In genomic region chr3:42497009-42497731, GRCh38 we compare ENCODE assay signal across 11 cellular contexts. TPM values are rescaled to one million over a fixed set of nuclear protein-coding genes. Genes with fewer than 3 reads are reported as not detected.
DNase-seq lines count a peak whose midpoint lies in the region; ATAC-seq and TF ChIP-seq lines count a peak whose summit lies in the region.
"Had no signal": no experiment of that assay in that cellular context is flagged by ENCODE, and none has a peak within 500 bp of the region (broad histone marks: within the 10 kb centered on the region; RNA-seq: fewer than 3 reads in every experiment).

No MANE protein-coding gene starts in this region.

- TF ChIP-seq CTCF in AG04449 (IDR thresholded peaks at IDR 0.05; ENCODE audit: insufficient read depth, low read length, missing control alignments) (no peak), HEK293 (tag by site-specific recombination; IDR thresholded peaks at IDR 0.05) (no peak), astrocyte of the cerebellum (IDR thresholded peaks at IDR 0.05; ENCODE audit: low read depth, low read length, missing control alignments) (no peak)

- ATAC-seq in left colon (peak; percentile 47), HG03442 (IDR thresholded peaks at IDR 0.05; ENCODE audit: unreplicated experiment) (no peak), GM19351 (IDR thresholded peaks at IDR 0.05; ENCODE audit: unreplicated experiment) (no peak)
- ATAC-seq in activated CD4-positive, alpha-beta T cell treated with anti-CD3 and anti-CD28 coated beads for 36 hours: no peak
- ATAC-seq: activated T-cell treated with anti-CD3 and anti-CD28 coated beads, Interleukin-2, amount 50 U/mL, for 4 hours; psoas muscle had no signal

- H3K9me3 ChIP-seq in HEK293 (ENCODE audit: control insufficient read depth, insufficient read depth, low read depth, low read length): no peaks in the 10 kb centered on the region
- no peaks in the 10 kb centered on the region for H3K9me3 ChIP-seq in effector memory CD4-positive, alpha-beta T cell (ENCODE audit: control insufficient read depth, low read length)
- H3K9me3 ChIP-seq: psoas muscle had no signal

- DNase-seq in AG04449 (ENCODE audit: low read depth, low spot score) (peak; percentile 26), astrocyte of the cerebellum (ENCODE audit: low read depth) (peak; percentile 79), left colon (peak in 1 of 2 donors; percentile 17)
- DNase-seq in activated CD4-positive, alpha-beta T cell treated with anti-CD3 and anti-CD28 coated beads for 36 hours: no peak
- no peak for DNase-seq in effector memory CD4-positive, alpha-beta T cell
- DNase-seq: activated T-cell treated with anti-CD3 and anti-CD28 coated beads, Interleukin-2, amount 50 U/mL, for 4 hours; psoas muscle had no signal

- no peaks in the 10 kb centered on the region for H3K27me3 ChIP-seq in effector memory CD4-positive, alpha-beta T cell (replicated peaks; ENCODE audit: control insufficient read depth, insufficient read depth, low read length, poor library complexity, severe bottlenecking)

- no peak overlapping the region for H3K4me3 Mint-ChIP-seq in activated CD4-positive, alpha-beta T cell treated with anti-CD3 and anti-CD28 coated beads for 36 hours
- H3K4me3 Mint-ChIP-seq: activated T-cell treated with anti-CD3 and anti-CD28 coated beads, Interleukin-2, amount 50 U/mL, for 4 hours had no signal

- no peaks in the 10 kb centered on the region for H3K9me3 Mint-ChIP-seq in activated CD4-positive, alpha-beta T cell treated with anti-CD3 and anti-CD28 coated beads for 36 hours (ENCODE audit: low read depth)
- H3K9me3 Mint-ChIP-seq: activated T-cell treated with anti-CD3 and anti-CD28 coated beads, Interleukin-2, amount 50 U/mL, for 4 hours had no signal

- H3K4me1 Mint-ChIP-seq in activated CD4-positive, alpha-beta T cell treated with anti-CD3 and anti-CD28 coated beads for 36 hours: peaks cover 14% of the 10 kb centered on the region

- H3K27ac ChIP-seq in HEK293 (ENCODE audit: extremely low read depth, low read depth, low read length): no peak overlapping the region
- no peak overlapping the region for H3K27ac ChIP-seq in effector memory CD4-positive, alpha-beta T cell (ENCODE audit: insufficient read depth, low read length, poor library complexity, severe bottlenecking)
- H3K27ac ChIP-seq: psoas muscle had no signal

- no peaks in the 10 kb centered on the region for H3K36me3 ChIP-seq in HEK293 (ENCODE audit: control insufficient read depth in 2 of 2, insufficient read depth in 1 of 2, low read length in 2 of 2)
- no peaks in the 10 kb centered on the region for H3K36me3 ChIP-seq in effector memory CD4-positive, alpha-beta T cell (ENCODE audit: control insufficient read depth, insufficient read depth, low read length)

- peaks cover 16% of the 10 kb centered on the region for H3K27me3 Mint-ChIP-seq in activated CD4-positive, alpha-beta T cell treated with anti-CD3 and anti-CD28 coated beads for 36 hours

- no peaks in the 10 kb centered on the region for H3K36me3 Mint-ChIP-seq in activated CD4-positive, alpha-beta T cell treated with anti-CD3 and anti-CD28 coated beads for 36 hours (ENCODE audit: low read depth)

- intact Hi-C loops in left colon (cut with DNase I, micrococcal nuclease): no loop called here
- intact Hi-C loops in activated CD4-positive, alpha-beta T cell treated with anti-CD3 and anti-CD28 coated beads for 36 hours (cut with DNase I, micrococcal nuclease): no loop called here

- in situ Hi-C loops in astrocyte of the cerebellum (cut with HindIII; ENCODE audit: low sequenced_read_pairs): no loop called here

- no peaks in the 10 kb centered on the region for H3K4me1 ChIP-seq in HEK293 (ENCODE audit: control insufficient read depth, insufficient read depth, low read length)
- peaks cover 10% of the 10 kb centered on the region for H3K4me1 ChIP-seq in effector memory CD4-positive, alpha-beta T cell (ENCODE audit: control insufficient read depth, insufficient read depth, low read length, poor library complexity, severe bottlenecking)

- H3K4me3 ChIP-seq in AG04449 (ENCODE audit: low read depth, low read length): no peak overlapping the region
- H3K4me3 ChIP-seq in HEK293 (ENCODE audit: low read depth, low read length): no peak overlapping the region
- H3K4me3 ChIP-seq in astrocyte of the cerebellum (ENCODE audit: low read depth, low read length): no peak overlapping the region
- H3K4me3 ChIP-seq in effector memory CD4-positive, alpha-beta T cell (ENCODE audit: insufficient read depth, low read depth, low read length, poor library complexity, severe bottlenecking): no peak overlapping the region
- H3K4me3 ChIP-seq: psoas muscle had no signal

- CTCF ChIA-PET in AG04449 (lab: Yijun Ruan, JAX): no interaction called here
- CTCF ChIA-PET in HEK293 (lab: Yijun Ruan, JAX): no interaction called here
- CTCF ChIA-PET in activated CD4-positive, alpha-beta T cell treated with anti-CD3 and anti-CD28 coated beads for 36 hours (lab: Charles Lee): no interaction called here

- POLR2A ChIA-PET in AG04449 (lab: Yijun Ruan, JAX): no interaction called here
- POLR2A ChIA-PET in HEK293 (lab: Yijun Ruan, JAX): no interaction called here
- POLR2A ChIA-PET in activated CD4-positive, alpha-beta T cell treated with anti-CD3 and anti-CD28 coated beads for 36 hours (lab: Charles Lee): no interaction called here

- H3K27ac Mint-ChIP-seq in activated CD4-positive, alpha-beta T cell treated with anti-CD3 and anti-CD28 coated beads for 36 hours: no peak overlapping the region

TF ChIP-seq in HEK293, 187 proteins besides CTCF, POLR2A, EP300 and RAD21 (continues in another document):
- TF ChIP-seq TRIM28 (IDR thresholded peaks at IDR 0.05; ENCODE audit: borderline replicate concordance, low read length): peak; percentile 27; the same call in 1 of the 2 replicates
- TF ChIP-seq ZNF501 (tag by site-specific recombination; IDR thresholded peaks at IDR 0.05): 0 out of 2 replicates have a peak, but pooled peaks have one; percentile 32
- TF ChIP-seq ZNF398 (tag by site-specific recombination; IDR thresholded peaks at IDR 0.05): peak; percentile 75; the same call in 1 of the 2 replicates
- peak; percentile 57; the same call in 1 of the 2 replicates for TF ChIP-seq ZEB2 (tag by site-specific recombination; IDR thresholded peaks at IDR 0.05)
- TF ChIP-seq ZBTB48 (tag by site-specific recombination; IDR thresholded peaks at IDR 0.05): peak; percentile 84
- peak; percentile 76 for TF ChIP-seq HIC1 (tag by site-specific recombination; IDR thresholded peaks at IDR 0.05)
- peak; percentile 73; the same call in 1 of the 2 replicates for TF ChIP-seq SP7 (tag by site-specific recombination; IDR thresholded peaks at IDR 0.05)

RNA-seq across cellular contexts. Expression of gene VIPR1, which starts 5.3 kb away (rescaled TPM):
- total RNA-seq in left colon: 100 to 1,000 TPM; 128 to 137 TPM
- 1 to 10 TPM; 6.6 to 6.7 TPM for total RNA-seq in activated CD4-positive, alpha-beta T cell treated with anti-CD3 and anti-CD28 coated beads for 36 hours
- total RNA-seq: OCI-LY7 had no signal

Comparison
In these comparisons a context has a peak if more than half of its experiments do, and no peak if none do; other contexts are left out.
1. DNase-seq: peak in AG04449 (single experiment) and astrocyte of the cerebellum (single experiment); none in activated CD4-positive, alpha-beta T cell treated with anti-CD3 and anti-CD28 coated beads for 36 hours (single experiment) and effector memory CD4-positive, alpha-beta T cell (0 of 3).
2. RNA of gene VIPR1, which starts 5.3 kb away (total RNA-seq): 128 to 137 TPM in left colon; 6.6 to 6.7 TPM in activated CD4-positive, alpha-beta T cell treated with anti-CD3 and anti-CD28 coated beads for 36 hours; every median in the first group is over 10 times any median in the second.